Comparison of ENCODE assay signal across 1 cellular context in the genomic region with DNA sequence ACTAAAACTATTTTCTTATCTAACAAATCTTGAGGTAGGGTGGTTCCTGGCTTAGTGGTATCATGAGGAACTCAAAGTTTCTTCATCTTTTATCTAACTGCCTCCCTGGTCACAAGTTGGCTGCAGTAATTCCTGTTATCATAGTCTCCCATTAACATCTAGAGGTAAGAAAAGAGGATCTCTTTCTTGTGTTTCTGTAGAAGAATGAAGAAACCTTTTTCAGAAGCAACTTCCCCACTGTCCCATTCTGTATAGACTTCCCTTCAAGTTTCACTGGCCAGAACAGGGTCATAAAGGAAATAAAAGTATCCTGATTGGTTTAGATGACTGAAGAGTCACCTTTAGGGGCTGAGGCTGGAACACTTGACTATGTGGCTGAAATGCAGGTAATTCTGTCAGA.
TF ChIP-seq lines count a peak whose summit lies in the region.

No MANE protein-coding gene starts in this region.

TF ChIP-seq in H1, 55 proteins besides CTCF, POLR2A, EP300 and RAD21 (continued from another document):
- TF ChIP-seq JUN (IDR thresholded peaks at IDR 0.05; ENCODE audit: low read depth, low read length): no peak
- TF ChIP-seq CHD2 (IDR thresholded peaks at IDR 0.05; ENCODE audit: low read length): no peak
- no peak for TF ChIP-seq HDAC6 (IDR thresholded peaks at IDR 0.05; ENCODE audit: low read depth, low read length)
- TF ChIP-seq POLR2AphosphoS5 (IDR thresholded peaks at IDR 0.05; ENCODE audit: low read depth, low read length): no peak
- no peak for TF ChIP-seq RNF2 (IDR thresholded peaks at IDR 0.05; ENCODE audit: borderline replicate concordance, low read depth, low read length, missing control alignments, poor library complexity, severe bottlenecking)
- no peak for TF ChIP-seq SUZ12 (IDR thresholded peaks at IDR 0.05; ENCODE audit: low read length)
- no peak for TF ChIP-seq SP1 (IDR thresholded peaks at IDR 0.05; ENCODE audit: low read depth, low read length)
- no peak for TF ChIP-seq MAFK (IDR thresholded peaks at IDR 0.05; ENCODE audit: low read depth, low read length)
- no peak for TF ChIP-seq KDM4A (IDR thresholded peaks at IDR 0.05; ENCODE audit: low read depth, low read length, severe bottlenecking)
- TF ChIP-seq GABPA (IDR thresholded peaks at IDR 0.05; ENCODE audit: borderline replicate concordance, insufficient read depth, low read length): no peak
- TF ChIP-seq TAF7 (optimal IDR thresholded peaks at IDR 0.05; ENCODE audit: borderline replicate concordance, low read depth, low read length): no peak
- TF ChIP-seq ZNF274 (IDR thresholded peaks at IDR 0.05; ENCODE audit: borderline replicate concordance, extremely low read depth, low read length): no peak
- TF ChIP-seq SIN3A (conservative IDR thresholded peaks at IDR 0.05 in 1 of 2, IDR thresholded peaks at IDR 0.05 in 1 of 2; ENCODE audit: low read depth in 1 of 2, low read length in 2 of 2): no peak
- no peak for TF ChIP-seq BACH1 (IDR thresholded peaks at IDR 0.05; ENCODE audit: low read length)
- no peak for TF ChIP-seq SIX5 (IDR thresholded peaks at IDR 0.05; ENCODE audit: low read depth, low read length)
- TF ChIP-seq NANOG (IDR thresholded peaks at IDR 0.05; ENCODE audit: insufficient read depth, low read depth, low read length, poor library complexity, severe bottlenecking): no peak
- TF ChIP-seq E2F6 (IDR thresholded peaks at IDR 0.05): no peak
- no peak for TF ChIP-seq KDM1A (IDR thresholded peaks at IDR 0.05; ENCODE audit: borderline replicate concordance, low read length)
- no peak for TF ChIP-seq ATF2 (IDR thresholded peaks at IDR 0.05; ENCODE audit: low read length)
